In genomic region chr19:32129141-32129540, GRCh38 we compare ENCODE assay signal across 16 cellular contexts.
"Had no signal": no experiment of that assay in that cellular context is flagged by ENCODE, and none has a peak within 500 bp of the region (broad histone marks: within the 10 kb centered on the region; RNA-seq: fewer than 3 reads in every experiment).

No MANE protein-coding gene starts in this region.

- H3K9me3 Mint-ChIP-seq: stimulated activated naive CD8-positive, alpha-beta T cell treated with anti-CD3 and anti-CD28 coated beads, Interleukin-15, Interleukin-2, amounts not matched to agents 100 ng/mL and 50 ng/mL, for 24 hours had no signal

- H3K27me3 Mint-ChIP-seq: activated naive CD4-positive, alpha-beta T cell treated with anti-CD3 and anti-CD28 coated beads, Interleukin-2, amount 50 U/mL, for 24 hours had no signal

- DNase-seq: activated CD4-positive, alpha-beta T cell treated with anti-CD3 and anti-CD28 coated beads for 1 hour; activated CD4-positive, alpha-beta T cell treated with anti-CD3 and anti-CD28 coated beads, Interleukin-2, amount 50 U/mL, for 48 hours; activated gamma-delta T cell; erythroblast; kidney; left ventricle myocardium superior; naive thymus-derived CD8-positive, alpha-beta T cell; nucleus accumbens; retina; stimulated activated CD4-positive, alpha-beta T cell treated with anti-CD3 and anti-CD28 coated beads, Interleukin-15, amount 100 ng/mL, for 24 hours; stimulated activated CD4-positive, alpha-beta T cell treated with anti-CD3 and anti-CD28 coated beads, Interleukin-2, amount 100 ng/mL, for 48 hours; SW 1271; T-helper 2 cell; transverse colon had no signal

- H3K4me1 Mint-ChIP-seq: activated naive CD4-positive, alpha-beta T cell treated with anti-CD3 and anti-CD28 coated beads, Interleukin-2, amount 50 U/mL, for 24 hours; naive thymus-derived CD8-positive, alpha-beta T cell had no signal

- ATAC-seq: left ventricle myocardium superior; naive thymus-derived CD8-positive, alpha-beta T cell had no signal

- H3K36me3 Mint-ChIP-seq: activated naive CD4-positive, alpha-beta T cell treated with anti-CD3 and anti-CD28 coated beads, Interleukin-2, amount 50 U/mL, for 24 hours; naive thymus-derived CD8-positive, alpha-beta T cell had no signal

- H3K27ac Mint-ChIP-seq: activated naive CD4-positive, alpha-beta T cell treated with anti-CD3 and anti-CD28 coated beads, Interleukin-2, amount 50 U/mL, for 24 hours; stimulated activated naive CD8-positive, alpha-beta T cell treated with anti-CD3 and anti-CD28 coated beads, Interleukin-15, Interleukin-2, amounts not matched to agents 100 ng/mL and 50 ng/mL, for 24 hours had no signal

- H3K4me3 Mint-ChIP-seq: activated naive CD4-positive, alpha-beta T cell treated with anti-CD3 and anti-CD28 coated beads, Interleukin-2, amount 50 U/mL, for 24 hours; naive thymus-derived CD8-positive, alpha-beta T cell; stimulated activated naive CD8-positive, alpha-beta T cell treated with anti-CD3 and anti-CD28 coated beads, Interleukin-15, Interleukin-2, amounts not matched to agents 100 ng/mL and 50 ng/mL, for 24 hours had no signal
